ENCODE assay signal across 8 cellular contexts in the genomic region with DNA sequence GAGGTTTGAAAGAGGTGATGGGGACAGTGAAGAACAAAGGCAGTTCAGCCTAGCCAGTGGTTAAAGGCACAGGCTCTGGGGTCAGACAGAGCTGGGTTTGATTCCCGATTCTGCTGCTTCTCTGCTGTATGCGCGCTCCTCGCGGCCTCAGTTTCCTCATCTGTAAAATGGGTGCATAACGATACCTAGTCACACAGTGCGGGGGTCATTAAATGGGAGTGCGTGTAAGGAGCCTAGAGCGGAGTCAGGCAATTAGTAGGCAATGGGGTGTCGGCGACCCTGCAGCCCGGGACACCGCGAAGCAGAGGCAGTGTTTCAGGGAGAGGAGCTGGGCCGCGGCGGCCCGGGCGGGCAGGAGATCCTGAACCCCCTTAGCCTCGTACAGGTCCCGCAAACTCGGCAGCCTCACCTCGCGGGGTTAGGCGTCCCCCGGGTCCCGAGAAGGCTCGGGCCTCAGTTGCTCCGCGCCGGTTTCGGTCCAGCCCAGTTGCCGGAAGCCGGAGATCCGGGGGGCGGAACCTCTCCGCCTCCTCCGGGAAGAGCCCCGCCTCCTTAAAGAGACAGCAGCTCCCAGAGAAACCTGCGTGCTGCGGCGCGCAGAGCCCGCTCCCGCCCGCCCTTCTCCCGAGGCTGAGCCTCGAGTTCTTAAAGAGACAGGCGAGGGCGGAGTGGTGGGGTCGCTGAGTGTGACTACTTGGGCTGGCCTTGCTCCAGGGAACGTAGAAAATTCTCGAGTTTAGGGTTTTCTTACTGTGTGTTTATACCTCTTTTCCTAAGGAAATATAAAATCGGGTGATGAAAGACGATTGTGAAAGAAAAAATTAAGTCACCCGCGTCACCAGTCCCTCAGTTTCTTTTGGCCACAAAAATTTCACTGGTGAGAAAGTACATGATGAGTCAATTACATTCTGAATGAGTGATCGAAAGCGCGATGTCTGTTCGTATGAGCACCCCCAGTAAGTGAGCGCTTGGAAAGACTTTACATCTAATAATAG. TPM values are rescaled to one million over a fixed set of nuclear protein-coding genes. Genes with fewer than 3 reads are reported as not detected.
DNase-seq lines count a peak whose midpoint lies in the region; ATAC-seq and TF ChIP-seq lines count a peak whose summit lies in the region.

Gene YIPF1 (minus strand): TSS at position 494 of the 995 bp plus-strand sequence. CDS start 860 bp downstream, outside the sequence.

- peak within 1 kb of the TSS; percentile 75 for H3K4me3 ChIP-seq in kidney epithelial cell (ENCODE audit: low read depth, low read length)

- no peaks in the 10 kb centered on the region for H3K9me3 Mint-ChIP-seq in activated CD4-positive, alpha-beta T cell treated with anti-CD3 and anti-CD28 coated beads for 36 hours (ENCODE audit: low read depth)
- H3K9me3 Mint-ChIP-seq in chondrocyte (ENCODE audit: low read depth): no peaks in the 10 kb centered on the region

- H3K27me3 Mint-ChIP-seq in activated CD4-positive, alpha-beta T cell treated with anti-CD3 and anti-CD28 coated beads for 36 hours: no peaks in the 10 kb centered on the region
- H3K27me3 Mint-ChIP-seq in chondrocyte (ENCODE audit: low read depth): no peaks in the 10 kb centered on the region

- intact Hi-C loops in activated CD4-positive, alpha-beta T cell treated with anti-CD3 and anti-CD28 coated beads for 36 hours (cut with DNase I, micrococcal nuclease): loop anchor here (1.0 to 10.0 kb wide), 9 partner anchors 30 to 997 kb away; partner anchors contain the start of genes LRRC42 (in 2 of the 2), NDC1 (in 2 of the 2), TCEANC2 (in 2 of the 2) and TMEM59 (in 2 of the 2)

- H3K27me3 ChIP-seq in kidney epithelial cell (ENCODE audit: control insufficient read depth, insufficient read depth, low read length): no peaks in the 10 kb centered on the region

- DNase-seq in AML-193 (lab: John Stamatoyannopoulos, UW) (peak; percentile 70 to 71), NCI-H446 (lab: John Stamatoyannopoulos, UW) (peak; percentile 46 to 92), chondrocyte (ENCODE audit: low spot score) (peak; percentile 93), kidney epithelial cell (ENCODE audit: low read depth) (peak; percentile 67)
- DNase-seq in activated CD4-positive, alpha-beta T cell treated with anti-CD3 and anti-CD28 coated beads for 36 hours: peak; percentile 93
- peak; percentile 90 for DNase-seq in stimulated activated CD4-positive, alpha-beta T cell treated with anti-CD3 and anti-CD28 coated beads, Interleukin-15, amount 100 ng/mL, for 24 hours

- H3K36me3 ChIP-seq in kidney epithelial cell (ENCODE audit: control insufficient read depth, insufficient read depth, low read length): no peaks in the 10 kb centered on the region

- peaks cover 10% of the 10 kb centered on the region for H3K36me3 Mint-ChIP-seq in activated CD4-positive, alpha-beta T cell treated with anti-CD3 and anti-CD28 coated beads for 36 hours (ENCODE audit: low read depth)
- H3K36me3 Mint-ChIP-seq in chondrocyte (ENCODE audit: low read depth): peaks cover 2% of the 10 kb centered on the region

- POLR2A ChIA-PET in activated CD4-positive, alpha-beta T cell treated with anti-CD3 and anti-CD28 coated beads for 36 hours (lab: Charles Lee): interaction anchor here (0.5 to 2.2 kb wide), 4 partner anchors 46 to 163 kb away, joined by 3 to 16 read pairs (median 4); partner anchors contain the start of genes IFT25, LRRC42 and TMEM59

- ATAC-seq in GM19035 (IDR thresholded peaks at IDR 0.05; ENCODE audit: unreplicated experiment) (peak; percentile 94), HG03342 (IDR thresholded peaks at IDR 0.05; ENCODE audit: unreplicated experiment) (peak; percentile 86)
- ATAC-seq in activated CD4-positive, alpha-beta T cell treated with anti-CD3 and anti-CD28 coated beads for 36 hours: peak; percentile 90

- H3K27ac Mint-ChIP-seq in activated CD4-positive, alpha-beta T cell treated with anti-CD3 and anti-CD28 coated beads for 36 hours: peak within 1 kb of the TSS; percentile 94
- H3K27ac Mint-ChIP-seq in chondrocyte (ENCODE audit: unreplicated experiment): peak within 1 kb of the TSS; percentile 99

- peaks cover 38% of the 10 kb centered on the region for H3K4me1 Mint-ChIP-seq in activated CD4-positive, alpha-beta T cell treated with anti-CD3 and anti-CD28 coated beads for 36 hours
- H3K4me1 Mint-ChIP-seq in chondrocyte (ENCODE audit: low read depth): peaks cover 21% of the 10 kb centered on the region

- peak within 1 kb of the TSS; percentile 96 for H3K4me3 Mint-ChIP-seq in activated CD4-positive, alpha-beta T cell treated with anti-CD3 and anti-CD28 coated beads for 36 hours
- H3K4me3 Mint-ChIP-seq in chondrocyte (ENCODE audit: unreplicated experiment): peak within 1 kb of the TSS; percentile 90

- CTCF ChIA-PET in activated CD4-positive, alpha-beta T cell treated with anti-CD3 and anti-CD28 coated beads for 36 hours (lab: Charles Lee): interaction anchor here (0.7 to 2.5 kb wide), 4 partner anchors 27 to 70 kb away, joined by 3 to 9 read pairs (median 4); no protein-coding TSS in a partner anchor

- no peak for TF ChIP-seq CTCF in chondrocyte (IDR thresholded peaks at IDR 0.05)
- no peak for TF ChIP-seq CTCF in kidney epithelial cell (IDR thresholded peaks at IDR 0.05; ENCODE audit: insufficient read depth, low read length, poor library complexity, severe bottlenecking)

RNA-seq across cellular contexts. Expression of gene YIPF1, which starts in this region (rescaled TPM):
- 10 to 100 TPM; 19.0 to 24.4 TPM for total RNA-seq in activated CD4-positive, alpha-beta T cell treated with anti-CD3 and anti-CD28 coated beads for 36 hours
- total RNA-seq in chondrocyte: 17.2 to 18.4 TPM (median 18.1 TPM) in 3 replicates
- total RNA-seq in kidney epithelial cell: 40.5 and 42.7 TPM in 2 replicates

Comparison
In these comparisons a context has a peak if more than half of its experiments do, and no peak if none do; other contexts are left out.
1. Peak in every context shown above with its lines: DNase-seq, ATAC-seq and H3K4me3 ChIP-seq.